Comparison of ENCODE assay signal across 8 cellular contexts in the genomic region with DNA sequence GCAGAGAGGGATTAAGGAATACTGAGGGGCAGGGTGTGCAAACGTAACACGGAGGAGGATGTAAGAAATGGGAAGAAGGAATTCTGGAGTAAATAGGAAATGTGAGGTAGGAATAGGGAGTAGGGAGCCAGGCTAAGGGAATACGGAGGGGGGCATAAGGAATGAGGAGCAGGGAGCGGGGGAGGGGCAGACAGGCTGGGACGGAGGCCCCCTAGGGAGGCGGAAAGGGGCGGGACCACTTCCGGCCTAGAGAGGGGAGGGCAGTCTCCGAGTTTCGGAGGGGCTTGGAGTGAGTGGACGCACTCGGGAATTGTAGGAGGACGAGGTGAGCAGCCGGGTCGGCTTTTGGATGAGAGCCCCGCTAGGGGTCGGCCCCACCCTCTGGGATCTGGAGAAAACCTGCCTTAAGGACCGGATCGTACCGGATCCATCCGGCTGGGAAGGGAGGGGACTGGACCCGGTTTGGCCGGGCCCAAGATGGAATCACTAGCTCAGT. TPM values are rescaled to one million over a fixed set of nuclear protein-coding genes. Genes with fewer than 3 reads are reported as not detected.
DNase-seq lines count a peak whose midpoint lies in the region; ATAC-seq and FAIRE-seq lines count a peak whose summit lies in the region.

No MANE protein-coding gene starts in this region.

- H3K27ac Mint-ChIP-seq in activated naive CD4-positive, alpha-beta T cell treated with anti-CD3 and anti-CD28 coated beads for 36 hours = peak overlapping the region; percentile 88

- peaks cover 35% of the 10 kb centered on the region for H3K79me2 ChIP-seq in ACC112 (ENCODE audit: control insufficient read depth, insufficient read depth, low read length, unreplicated experiment)

- H3K27me3 ChIP-seq in ACC112 (ENCODE audit: insufficient read depth, low read length) = peaks cover 7% of the 10 kb centered on the region; the same call in 1 of the 2 replicates

- H3K36me3 ChIP-seq in ACC112 (ENCODE audit: insufficient read depth, low read length) = peaks cover 5% of the 10 kb centered on the region; the same call in 1 of the 2 replicates

- peaks cover 15% of the 10 kb centered on the region for H3K4me1 Mint-ChIP-seq in activated naive CD4-positive, alpha-beta T cell treated with anti-CD3 and anti-CD28 coated beads for 36 hours (ENCODE audit: low read depth)

- FAIRE-seq in urothelium cell line (lab: Jason Lieb, UNC) = no peak

- H3K27me3 Mint-ChIP-seq in activated naive CD4-positive, alpha-beta T cell treated with anti-CD3 and anti-CD28 coated beads for 36 hours (ENCODE audit: low read depth) = no peaks in the 10 kb centered on the region

- H2AFZ ChIP-seq in ACC112 (ENCODE audit: low read length, unreplicated experiment) = peak overlapping the region; percentile 75

- peak overlapping the region; percentile 77 for H3K27ac ChIP-seq in ACC112 (ENCODE audit: low read depth, low read length)

- ATAC-seq in GM18511 (IDR thresholded peaks at IDR 0.05; ENCODE audit: unreplicated experiment) (peak; percentile 37), HG03066 (IDR thresholded peaks at IDR 0.05; ENCODE audit: low read depth, unreplicated experiment) (peak; percentile 35)

- CTCF ChIA-PET in activated naive CD4-positive, alpha-beta T cell treated with anti-CD3 and anti-CD28 coated beads for 36 hours (lab: Charles Lee) = no interaction called here

- intact Hi-C loops in activated naive CD4-positive, alpha-beta T cell treated with anti-CD3 and anti-CD28 coated beads for 36 hours (cut with micrococcal nuclease) = loop anchor here (1.0 to 10.0 kb wide), 7 partner anchors 169 to 1716 kb away; a partner anchor contains a TSS

- peak overlapping the region; percentile 78 for H3K4me3 ChIP-seq in ACC112 (ENCODE audit: low read depth, low read length)

- no peaks in the 10 kb centered on the region for H3K9me3 Mint-ChIP-seq in activated naive CD4-positive, alpha-beta T cell treated with anti-CD3 and anti-CD28 coated beads for 36 hours

- H3K36me3 Mint-ChIP-seq in activated naive CD4-positive, alpha-beta T cell treated with anti-CD3 and anti-CD28 coated beads for 36 hours (ENCODE audit: low read depth) = peaks cover 4% of the 10 kb centered on the region

- peak; percentile 64 for DNase-seq in NCI-H774 (lab: John Stamatoyannopoulos, UW)
- DNase-seq in activated naive CD4-positive, alpha-beta T cell treated with anti-CD3 and anti-CD28 coated beads for 36 hours = no peak
- DNase-seq in globus pallidus (ENCODE audit: low spot score) = peak; percentile 70
- DNase-seq in nucleus accumbens (lab: John Stamatoyannopoulos, UW) = peak in 54 of 56 donors; percentile 6 to 81 (median 58)
- DNase-seq in urothelium cell line (ENCODE audit: low spot score) = peak; percentile 64

- H3K4me1 ChIP-seq in ACC112 (ENCODE audit: control insufficient read depth, insufficient read depth, low read length, unreplicated experiment) = peaks cover 7% of the 10 kb centered on the region

- peak overlapping the region; percentile 88 for H3K4me3 Mint-ChIP-seq in activated naive CD4-positive, alpha-beta T cell treated with anti-CD3 and anti-CD28 coated beads for 36 hours

RNA-seq across cellular contexts. Expression of a gene that starts 0.6 kb away (rescaled TPM):
- total RNA-seq in activated naive CD4-positive, alpha-beta T cell treated with anti-CD3 and anti-CD28 coated beads for 36 hours = 10 to 100 TPM; 34.1 to 35.7 TPM

RNA-seq across cellular contexts. Expression of a gene that starts 10.1 kb away (rescaled TPM):
- not detected for total RNA-seq in activated naive CD4-positive, alpha-beta T cell treated with anti-CD3 and anti-CD28 coated beads for 36 hours
